In genomic region chr1:160398823-160399222, GRCh38 we compare ENCODE assay signal across 17 cellular contexts. TPM values are rescaled to one million over a fixed set of nuclear protein-coding genes. Genes with fewer than 3 reads are reported as not detected.
DNase-seq lines count a peak whose midpoint lies in the region; ATAC-seq and TF ChIP-seq lines count a peak whose summit lies in the region.
"Had no signal": no experiment of that assay in that cellular context is flagged by ENCODE, and none has a peak within 500 bp of the region (broad histone marks: within the 10 kb centered on the region; RNA-seq: fewer than 3 reads in every experiment).

No MANE protein-coding gene starts in this region.

- H3K9me3 Mint-ChIP-seq in CD4-positive, alpha-beta T cell = no peaks in the 10 kb centered on the region
- H3K9me3 Mint-ChIP-seq in naive B cell = no peaks in the 10 kb centered on the region
- H3K9me3 Mint-ChIP-seq: activated CD8-positive, alpha-beta T cell treated with anti-CD3 and anti-CD28 coated beads for 36 hours had no signal

- no peak overlapping the region for H3K27ac Mint-ChIP-seq in CD4-positive, alpha-beta T cell
- H3K27ac Mint-ChIP-seq in naive B cell = peak overlapping the region in 5 of 6 donors; percentile 3 to 86 (median 8)
- H3K27ac Mint-ChIP-seq: activated CD8-positive, alpha-beta T cell treated with anti-CD3 and anti-CD28 coated beads for 36 hours had no signal

- BruUV-seq in IMR-90 (replicated peaks; lab: Mats Ljungman, UMichigan) (no TSS peak), mammary epithelial cell (replicated peaks; lab: Mats Ljungman, UMichigan) (no TSS peak)

- H3K14ac ChIP-seq in IMR-90 (replicated peaks; ENCODE audit: low read depth, low read length) = no peak overlapping the region

- no peaks in the 10 kb centered on the region for H3K36me3 Mint-ChIP-seq in CD4-positive, alpha-beta T cell (ENCODE audit: low read depth)
- H3K36me3 Mint-ChIP-seq in naive B cell = no peaks in the 10 kb centered on the region

- TF ChIP-seq CTCF in CD4-positive, alpha-beta T cell (IDR thresholded peaks at IDR 0.05) = no peak
- TF ChIP-seq CTCF in IMR-90 (conservative IDR thresholded peaks at IDR 0.05; ENCODE audit: low read depth, low read length) (no peak), mammary epithelial cell (conservative IDR thresholded peaks at IDR 0.05 in 1 of 2, IDR thresholded peaks at IDR 0.05 in 1 of 2; ENCODE audit: extremely low read depth in 1 of 2, insufficient read depth in 1 of 2, low read depth in 1 of 2, low read length in 2 of 2) (no peak), coronary artery (IDR thresholded peaks at IDR 0.05) (no peak)

- H3K79me2 ChIP-seq in mammary epithelial cell (ENCODE audit: insufficient read depth, low read length) = no peaks in the 10 kb centered on the region

- no peak overlapping the region for H3K4me3 ChIP-seq in IMR-90 (ENCODE audit: insufficient read depth, low read depth, low read length)
- no peak overlapping the region for H3K4me3 ChIP-seq in mammary epithelial cell (replicated peaks in 1 of 3; ENCODE audit: insufficient read depth in 1 of 3, low read depth in 2 of 3, low read length in 3 of 3)
- no peak overlapping the region for H3K4me3 ChIP-seq in coronary artery
- H3K4me3 ChIP-seq: ascending aorta had no signal

- no peak overlapping the region for H2BK120ac ChIP-seq in IMR-90 (ENCODE audit: low read depth, low read length)

- H4K20me1 ChIP-seq in IMR-90 (ENCODE audit: insufficient read depth, low read length) = no peaks in the 10 kb centered on the region
- H4K20me1 ChIP-seq in mammary epithelial cell (ENCODE audit: insufficient read depth, low read length) = no peaks in the 10 kb centered on the region

- dilution Hi-C loops in IMR-90 (cut with HindIII; ENCODE audit: low sequenced_read_pairs, unreplicated experiment) = no loop called here
- dilution Hi-C loops in mammary epithelial cell (cut with HindIII; ENCODE audit: low sequenced_read_pairs) = no loop called here

- H4K91ac ChIP-seq in IMR-90 (ENCODE audit: insufficient read depth, low read depth, low read length) = no peak overlapping the region

- H2AK5ac ChIP-seq in IMR-90 (ENCODE audit: low read depth, low read length) = no peak overlapping the region

- peak overlapping the region; percentile 27 for H3K4me3 Mint-ChIP-seq in CD4-positive, alpha-beta T cell
- peak overlapping the region in 6 of 8 donors; percentile 17 to 82 (median 50) for H3K4me3 Mint-ChIP-seq in naive B cell
- H3K4me3 Mint-ChIP-seq: activated CD8-positive, alpha-beta T cell treated with anti-CD3 and anti-CD28 coated beads for 36 hours had no signal

- ATAC-seq in CD4-positive, alpha-beta T cell (ENCODE audit: poor library complexity) = no peak
- no peak for ATAC-seq in IMR-90 (ENCODE audit: low read depth)
- ATAC-seq in naive B cell (ENCODE audit: low read depth in 2 of 2) = no peak
- ATAC-seq: activated CD8-positive, alpha-beta T cell treated with anti-CD3 and anti-CD28 coated beads for 36 hours had no signal

- H2AFZ ChIP-seq in IMR-90 (replicated peaks; ENCODE audit: low read length, poor library complexity) (no peak overlapping the region), mammary epithelial cell (ENCODE audit: low read depth, low read length) (peak overlapping the region; percentile 58)

- H3K4me1 Mint-ChIP-seq in CD4-positive, alpha-beta T cell (ENCODE audit: low read depth) = peaks cover 9% of the 10 kb centered on the region
- peaks cover 19 to 20% (median 19%) of the 10 kb centered on the region in 3 donors for H3K4me1 Mint-ChIP-seq in naive B cell

- no CpG with 5 or more reads among the region's 4 CpGs for WGBS in IMR-90 (ENCODE audit: extremely low coverage in 2 of 2, insufficient read length in 1 of 2), 2 experiments
- WGBS in mammary epithelial cell (ENCODE audit: low coverage, missing lambda C conversion rate) = 39% methylated on average over 3 of the region's 4 CpGs

- H3K9ac ChIP-seq in IMR-90 (ENCODE audit: low read depth, low read length) (no peak overlapping the region), mammary epithelial cell (ENCODE audit: insufficient read depth, low read length) (no peak overlapping the region)

- H3K9me3 ChIP-seq in CD4-positive, alpha-beta T cell (ENCODE audit: control insufficient read depth, low read length) = no peaks in the 10 kb centered on the region
- H3K9me3 ChIP-seq in IMR-90 (ENCODE audit: control insufficient read depth, insufficient read depth, low read length) (no peaks in the 10 kb centered on the region), mammary epithelial cell (replicated peaks; ENCODE audit: insufficient read depth, low read length) (no peaks in the 10 kb centered on the region)
- H3K9me3 ChIP-seq: ascending aorta, left ventricle myocardium inferior had no signal

- peaks cover 17% of the 10 kb centered on the region for H3K27me3 ChIP-seq in CD4-positive, alpha-beta T cell (ENCODE audit: control insufficient read depth, insufficient read depth, low read length)
- H3K27me3 ChIP-seq in IMR-90 (ENCODE audit: control insufficient read depth, insufficient read depth, low read length) = peaks cover 36% of the 10 kb centered on the region
- no peaks in the 10 kb centered on the region for H3K27me3 ChIP-seq in mammary epithelial cell (ENCODE audit: insufficient read depth, low read length)

- no peaks in the 10 kb centered on the region for H3K4me1 ChIP-seq in IMR-90 (ENCODE audit: control insufficient read depth, insufficient read depth, low read length)
- H3K4me1 ChIP-seq in mammary epithelial cell (ENCODE audit: insufficient read depth, low read length) = peaks cover 15% of the 10 kb centered on the region

- H2BK20ac ChIP-seq in IMR-90 (ENCODE audit: low read depth, low read length) = no peak overlapping the region

- H3K4me2 ChIP-seq in IMR-90 (ENCODE audit: low read depth, low read length) (no peak overlapping the region), mammary epithelial cell (ENCODE audit: insufficient read depth, low read depth, low read length) (no peak overlapping the region)

- no peak for DNase-seq in CD4-positive, alpha-beta T cell
- DNase-seq in IMR-90 (no peak), mammary epithelial cell (peak; percentile 62), naive B cell (no peak), globus pallidus (ENCODE audit: low spot score) (no peak), T1000 (lab: John Stamatoyannopoulos, UW) (no peak), coronary artery (ENCODE audit: low spot score) (no peak)
- DNase-seq in NK-92 treated with Interleukin-12 subunit alpha and Interleukin-12 subunit beta, amount 100 ng/mL, for 24 hours (lab: John Stamatoyannopoulos, UW) = no peak
- DNase-seq: activated CD8-positive, alpha-beta T cell treated with anti-CD3 and anti-CD28 coated beads for 36 hours; dermis blood vessel endothelial cell; DMS153; hypothalamus; left ventricle myocardium inferior; NCI-H1694 treated with DMSO at 0.1 percent for 48 hours; NCI-H510A had no signal

- H3K18ac ChIP-seq in IMR-90 (ENCODE audit: low read depth, low read length) = no peak overlapping the region

- no peak overlapping the region for H4K5ac ChIP-seq in IMR-90 (ENCODE audit: low read depth, low read length)

- TF ChIP-seq RAD21 in IMR-90 (IDR thresholded peaks at IDR 0.05; ENCODE audit: low read length) = no peak

- intact Hi-C loops in CD4-positive, alpha-beta T cell (cut with DNase I, micrococcal nuclease) = no loop called here
- intact Hi-C loops in IMR-90 (cut with micrococcal nuclease) (no loop called here), mammary epithelial cell (cut with micrococcal nuclease) (no loop called here)

- H2AK9ac ChIP-seq in IMR-90 (replicated peaks; ENCODE audit: low read depth, low read length, poor library complexity) = no peak overlapping the region

- no peak overlapping the region for H2BK15ac ChIP-seq in IMR-90 (ENCODE audit: low read depth, low read length)

- no peak overlapping the region for H4K8ac ChIP-seq in IMR-90 (ENCODE audit: low read depth in 2 of 2, low read length in 2 of 2)

- H3K36me3 ChIP-seq in IMR-90 (ENCODE audit: control insufficient read depth, insufficient read depth, low read length) = no peaks in the 10 kb centered on the region
- no peaks in the 10 kb centered on the region for H3K36me3 ChIP-seq in mammary epithelial cell (ENCODE audit: insufficient read depth, low read length)
- H3K36me3 ChIP-seq: ascending aorta, left ventricle myocardium inferior had no signal

- no peak overlapping the region for H3K27ac ChIP-seq in CD4-positive, alpha-beta T cell (ENCODE audit: low read depth, low read length)
- no peak overlapping the region for H3K27ac ChIP-seq in IMR-90 (ENCODE audit: insufficient read depth, low read length)
- no peak overlapping the region for H3K27ac ChIP-seq in mammary epithelial cell (ENCODE audit: insufficient read depth, low read depth, low read length)
- H3K27ac ChIP-seq in coronary artery = no peak overlapping the region
- H3K27ac ChIP-seq: ascending aorta, left ventricle myocardium inferior had no signal

- H3K79me1 ChIP-seq in IMR-90 (ENCODE audit: low read depth in 1 of 2, low read length in 2 of 2) = no peaks in the 10 kb centered on the region

- H2BK5ac ChIP-seq in IMR-90 (ENCODE audit: low read depth, low read length, poor library complexity, severe bottlenecking) = no peak overlapping the region

- peaks cover 5% of the 10 kb centered on the region; the same call in 1 of the 2 replicates for H3K9me1 ChIP-seq in IMR-90 (ENCODE audit: insufficient read depth, low read length)

- no peak overlapping the region for H3K56ac ChIP-seq in IMR-90 (ENCODE audit: extremely low read depth, insufficient read depth, low read length)

- peaks cover 43% of the 10 kb centered on the region for H3K27me3 Mint-ChIP-seq in CD4-positive, alpha-beta T cell
- H3K27me3 Mint-ChIP-seq in naive B cell = peaks cover 0 to 8% (median 7%) of the 10 kb centered on the region in 3 donors

- POLR2A ChIA-PET in CD4-positive, alpha-beta T cell (lab: Charles Lee) = no interaction called here
- POLR2A ChIA-PET in IMR-90 (lab: Charles Lee; ENCODE audit: unreplicated experiment) = no interaction called here

- in situ Hi-C loops in IMR-90 (cut with MboI; ENCODE audit: low sequenced_read_pairs) = no loop called here
- in situ Hi-C loops in mammary epithelial cell (cut with MboI; ENCODE audit: low sequenced_read_pairs in 2 of 2) = no loop called here

- TF ChIP-seq POLR2A in IMR-90 (IDR thresholded peaks at IDR 0.05; ENCODE audit: low read depth, low read length) = no peak

- no peak overlapping the region for H3K4ac ChIP-seq in IMR-90 (ENCODE audit: low read depth, low read length)

- no peak overlapping the region for H3K23ac ChIP-seq in IMR-90 (ENCODE audit: low read depth, low read length)

- CTCF ChIA-PET in CD4-positive, alpha-beta T cell (lab: Charles Lee) = no interaction called here
- CTCF ChIA-PET in IMR-90 (lab: Yijun Ruan, JAX) (no interaction called here), mammary epithelial cell (lab: Charles Lee; ENCODE audit: low non-redundant PET) (interaction anchor here (0.6 kb wide), 1 partner anchor 10 kb away, joined by 6 read pairs; no protein-coding TSS in a partner anchor)

RNA-seq across cellular contexts. Expression of gene VANGL2, which starts 1.5 kb away (rescaled TPM):
- not detected for total RNA-seq in CD4-positive, alpha-beta T cell
- total RNA-seq in IMR-90 (2012; rRNA removed) (0.28 and 0.36 TPM in 2 replicates), mammary epithelial cell (10 to 100 TPM in 1 of 2 donors, 1 to 10 TPM in 1; 8.7 to 10.3 TPM)
- polyA plus RNA-seq in IMR-90 (2012; rRNA removed) (3.2 and 3.6 TPM in 2 replicates), mammary epithelial cell (7.4 TPM), naive B cell (ENCODE audit: low read depth in 6 of 6) (under 1 TPM in 5 of 6 donors, not detected in 1; 0.05 to 0.19 (median 0.08) TPM)
- 1.3 and 2.4 TPM in 2 replicates for polyA plus RNA-seq in IMR-90 (2012; cell fraction: cytosol; rRNA removed)
- polyA plus RNA-seq in IMR-90 (2012; cell fraction: nucleus; rRNA removed; ENCODE audit: low replicate concordance) = 6.1 and 8.1 TPM in 2 replicates
- polyA minus RNA-seq in mammary epithelial cell = 6.4 TPM

RNA-seq across cellular contexts. Expression of gene NHLH1, which starts 32.0 kb away (rescaled TPM):
- total RNA-seq in CD4-positive, alpha-beta T cell = under 1 TPM in 1 of 2 experiments, not detected in 1; 0.08 TPM
- total RNA-seq in IMR-90 (2012; rRNA removed) (not detected in 2 replicates), mammary epithelial cell (not detected)
- polyA plus RNA-seq in IMR-90 (2012; rRNA removed) (0.14 and 0.26 TPM in 2 replicates), mammary epithelial cell (0.10 TPM), naive B cell (ENCODE audit: low read depth in 6 of 6) (not detected)
- 0.02 and 0.04 TPM in 2 replicates for polyA plus RNA-seq in IMR-90 (2012; cell fraction: cytosol; rRNA removed)
- 0.73 and 0.82 TPM in 2 replicates for polyA plus RNA-seq in IMR-90 (2012; cell fraction: nucleus; rRNA removed; ENCODE audit: low replicate concordance)
- polyA minus RNA-seq in mammary epithelial cell = 1.2 TPM
- total RNA-seq: ascending aorta, left ventricle myocardium inferior, SK-MEL-5 had no signal

RNA-seq across cellular contexts. Expression of gene NCSTN, which starts 55.6 kb away (rescaled TPM):
- 10 to 100 TPM; 54.9 to 56.6 TPM for total RNA-seq in CD4-positive, alpha-beta T cell
- 46.7 and 60.2 TPM in 2 replicates for total RNA-seq in IMR-90 (2012; rRNA removed)
- 182 and 194 TPM in 2 replicates for polyA plus RNA-seq in IMR-90 (2012; rRNA removed)
- polyA plus RNA-seq in IMR-90 (2012; cell fraction: cytosol; rRNA removed) = 91.0 and 111 TPM in 2 replicates
- 133 and 187 TPM in 2 replicates for polyA plus RNA-seq in IMR-90 (2012; cell fraction: nucleus; rRNA removed; ENCODE audit: low replicate concordance)
- total RNA-seq in mammary epithelial cell = 100 to 1,000 TPM in 1 of 2 donors, 10 to 100 TPM in 1; 85.0 to 102 TPM
- 145 TPM for polyA plus RNA-seq in mammary epithelial cell
- polyA minus RNA-seq in mammary epithelial cell = 95.9 TPM
- polyA plus RNA-seq in naive B cell (ENCODE audit: low read depth in 6 of 6) = 100 to 1,000 TPM in 1 of 6 donors, 10 to 100 TPM in 5; 81.1 to 182 (median 89.3) TPM

RNA-seq across cellular contexts. Expression of gene COPA, which starts 55.8 kb away (rescaled TPM):
- 100 to 1,000 TPM in 1 of 2 experiments, 10 to 100 TPM in 1; 95.0 to 107 TPM for total RNA-seq in CD4-positive, alpha-beta T cell
- 377 and 436 TPM in 2 replicates for total RNA-seq in IMR-90 (2012; rRNA removed)
- polyA plus RNA-seq in IMR-90 (2012; rRNA removed) = 201 and 204 TPM in 2 replicates
- polyA plus RNA-seq in IMR-90 (2012; cell fraction: cytosol; rRNA removed) = 82.2 and 103 TPM in 2 replicates
- polyA plus RNA-seq in IMR-90 (2012; cell fraction: nucleus; rRNA removed; ENCODE audit: low replicate concordance) = 78.3 and 211 TPM in 2 replicates
- 100 to 1,000 TPM; 155 to 173 TPM for total RNA-seq in mammary epithelial cell
- 120 TPM for polyA plus RNA-seq in mammary epithelial cell
- 348 TPM for polyA minus RNA-seq in mammary epithelial cell
- 100 to 1,000 TPM; 107 to 130 (median 119) TPM for polyA plus RNA-seq in naive B cell (ENCODE audit: low read depth in 6 of 6)
